In genomic region chr1:157969693-157970485, GRCh38 we compare ENCODE assay signal across 8 cellular contexts. TPM values are rescaled to one million over a fixed set of nuclear protein-coding genes. Genes with fewer than 3 reads are reported as not detected.
A peak's percentile ranks its signal among the peaks of the same experiment; 100 is the strongest.
DNase-seq lines count a peak whose midpoint lies in the region; ATAC-seq and TF ChIP-seq lines count a peak whose summit lies in the region.

No MANE protein-coding gene starts in this region.

- ATAC-seq in sciatic nerve (peak; percentile 83), HG02870 (IDR thresholded peaks at IDR 0.05; ENCODE audit: unreplicated experiment) (no peak), HG03342 (IDR thresholded peaks at IDR 0.05; ENCODE audit: unreplicated experiment) (no peak), HG03378 (IDR thresholded peaks at IDR 0.05; ENCODE audit: unreplicated experiment) (no peak)

- CTCF ChIA-PET in HEK293T (lab: Yijun Ruan, JAX), result interaction anchor here (0.6 to 3.0 kb wide), 11 partner anchors 9 to 155 kb away, joined by 3 to 16 read pairs (median 5); no protein-coding TSS in a partner anchor

- H3K9ac ChIP-seq in SK-N-MC (ENCODE audit: insufficient read length), result no peak overlapping the region

- DNase-seq in HEK293T (ENCODE audit: extremely low spot score), result peak; percentile 73
- peak; percentile 39 for DNase-seq in SK-N-MC (ENCODE audit: low read depth, low spot score)
- DNase-seq in fibroblast of villous mesenchyme (ENCODE audit: low read depth), result peak; percentile 78
- peak; percentile 71 for DNase-seq in sciatic nerve (ENCODE audit: low spot score)

- H3K4me3 ChIP-seq in SK-N-MC (no peak overlapping the region), fibroblast of villous mesenchyme (ENCODE audit: low read depth, low read length) (no peak overlapping the region)

- POLR2A ChIA-PET in HEK293T (lab: Yijun Ruan, JAX), result no interaction called here

- H3K36me3 ChIP-seq in SK-N-MC (ENCODE audit: insufficient read depth, low read length), result no peaks in the 10 kb centered on the region

- H3K9me3 ChIP-seq in SK-N-MC (ENCODE audit: low read depth, low read length), result no peaks in the 10 kb centered on the region

- intact Hi-C loops in sciatic nerve (cut with DNase I), result no loop called here

- TF ChIP-seq CTCF in C4-2B (conservative IDR thresholded peaks at IDR 0.05) (peak; percentile 84), fibroblast of villous mesenchyme (IDR thresholded peaks at IDR 0.05; ENCODE audit: insufficient read depth, low read depth, low read length) (peak; percentile 90)

- H3K27ac ChIP-seq in C4-2B (no peak overlapping the region), SK-N-MC (no peak overlapping the region)

TF ChIP-seq in HEK293T, 16 proteins besides CTCF, POLR2A, EP300 and RAD21:
- TF ChIP-seq PKNOX1 (IDR thresholded peaks at IDR 0.05), result no peak
- TF ChIP-seq L3MBTL2 (conservative IDR thresholded peaks at IDR 0.05), result no peak
- TF ChIP-seq ARNT (IDR thresholded peaks at IDR 0.05), result no peak
- TF ChIP-seq SP1 (IDR thresholded peaks at IDR 0.05), result no peak
- TF ChIP-seq LEF1 (IDR thresholded peaks at IDR 0.05; ENCODE audit: borderline replicate concordance), result no peak

RNA-seq across cellular contexts. Expression of gene KIRREL1, which starts 23.6 kb away (rescaled TPM):
- total RNA-seq in fibroblast of villous mesenchyme (120 TPM in 2 replicates), sciatic nerve (67.8 TPM)
